8 cellular contexts compared by ENCODE assay signal in the genomic region with DNA sequence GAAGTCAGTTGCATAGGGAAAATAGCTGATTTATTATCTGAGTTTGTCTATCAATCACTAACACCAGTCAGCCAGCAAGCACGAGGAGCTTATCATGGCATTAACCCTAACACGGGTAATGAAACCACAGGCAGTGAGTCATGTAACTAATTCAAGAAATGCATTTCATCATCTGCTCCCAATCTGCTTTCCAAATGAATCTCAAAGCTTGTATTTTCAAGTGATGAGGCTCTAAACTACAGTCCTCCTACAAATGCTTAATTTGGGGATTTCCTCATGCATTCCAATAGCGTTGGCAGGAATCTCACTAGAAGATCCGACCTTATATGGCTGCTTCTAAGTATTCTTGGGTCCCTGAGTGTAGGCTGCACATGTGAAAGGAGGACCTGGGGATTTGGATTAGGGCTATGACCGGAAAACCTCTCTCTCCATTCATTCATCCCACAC.
A peak's percentile ranks its signal among the peaks of the same experiment; 100 is the strongest.
DNase-seq lines count a peak whose midpoint lies in the region; ATAC-seq lines count a peak whose summit lies in the region.

No MANE protein-coding gene starts in this region.

- no peak overlapping the region for H3K4me3 Mint-ChIP-seq in effector memory CD8-positive, alpha-beta T cell

- peak; percentile 90 for DNase-seq in GM03348 (ENCODE audit: low spot score)
- DNase-seq in amniotic stem cell (lab: John Stamatoyannopoulos, UW) = peak; percentile 81
- DNase-seq in left kidney (ENCODE audit: low read depth, low spot score) = peak; percentile 16
- no peak for DNase-seq in effector CD8-positive, alpha-beta T cell (lab: John Stamatoyannopoulos, UW)
- no peak for DNase-seq in NCI-H1694 treated with DMSO at 0.1 percent for 48 hours (lab: John Stamatoyannopoulos, UW)
- no peak for DNase-seq in effector memory CD8-positive, alpha-beta T cell
- no peak for DNase-seq in activated naive CD4-positive, alpha-beta T cell (lab: John Stamatoyannopoulos, UW)

- no peaks in the 10 kb centered on the region for H3K9me3 Mint-ChIP-seq in effector memory CD8-positive, alpha-beta T cell

- H3K27ac Mint-ChIP-seq in effector memory CD8-positive, alpha-beta T cell = no peak overlapping the region

- no peaks in the 10 kb centered on the region for H3K4me1 Mint-ChIP-seq in effector memory CD8-positive, alpha-beta T cell (ENCODE audit: low read depth in 2 of 2)

- peak; percentile 89 for ATAC-seq in HG03097 (IDR thresholded peaks at IDR 0.05; ENCODE audit: low FRiP score, unreplicated experiment)
- no peak for ATAC-seq in effector memory CD8-positive, alpha-beta T cell (replicated peaks)

- H3K27me3 Mint-ChIP-seq in effector memory CD8-positive, alpha-beta T cell = peaks cover 12 to 25% of the 10 kb centered on the region in 2 donors

- H3K36me3 Mint-ChIP-seq in effector memory CD8-positive, alpha-beta T cell (ENCODE audit: insufficient read depth) = no peaks in the 10 kb centered on the region

Comparison
In these comparisons a context has a peak if more than half of its experiments do, and no peak if none do; other contexts are left out.
1. DNase-seq: peak in GM03348 (single experiment), amniotic stem cell (single experiment) and left kidney (single experiment); none in effector CD8-positive, alpha-beta T cell (single experiment), NCI-H1694 treated with DMSO at 0.1 percent for 48 hours (single experiment), effector memory CD8-positive, alpha-beta T cell (0 of 3) and activated naive CD4-positive, alpha-beta T cell (0 of 4).